Comparison of ENCODE assay signal across 13 cellular contexts in genomic region chr5:54655761-54656160, GRCh38.
"Had no signal": no experiment of that assay in that cellular context is flagged by ENCODE, and none has a peak within 500 bp of the region (broad histone marks: within the 10 kb centered on the region; RNA-seq: fewer than 3 reads in every experiment).

No MANE protein-coding gene starts in this region.

- ATAC-seq: stimulated activated naive B cell treated with anti-CD40 and anti-IgM and Interleukin-4, amounts not matched to agents 10 μg/mL and 1 μg/mL and 100 μg/mL, for 72 hours had no signal

- H3K36me3 Mint-ChIP-seq: stimulated activated naive B cell treated with anti-CD40 and anti-IgM and Interleukin-4, amounts not matched to agents 10 μg/mL and 1 μg/mL and 100 μg/mL, for 72 hours; type B pancreatic cell had no signal

- H3K4me3 Mint-ChIP-seq: activated B cell treated with CpG ODN at 0.5 μM for 24 hours; activated T-helper 1 cell treated with anti-CD3 and anti-CD28 coated beads, Interleukin-12 subunit alpha, Interleukin-12 subunit beta, Interleukin-2, Interleukin-4 antibody, amounts not matched to agents 30 ng/mL and 10 ng/mL and 1 ng/mL, durations not matched to agents 14 hours and 24 hours and 36 hours; stimulated activated naive B cell treated with anti-CD40 and anti-IgM and Interleukin-4, amounts not matched to agents 10 μg/mL and 1 μg/mL and 100 μg/mL, for 72 hours; type B pancreatic cell had no signal

- DNase-seq: activated B cell treated with CpG ODN at 0.5 μM for 24 hours; activated CD4-positive, alpha-beta T cell treated with anti-CD3 and anti-CD28 coated beads, Interleukin-2, amount 50 U/mL, for 1 hour; activated CD8-positive, alpha-beta memory T cell treated with anti-CD3 and anti-CD28 coated beads for 24 hours; activated naive CD4-positive, alpha-beta T cell; effector CD4-positive, alpha-beta T cell; foreskin fibroblast; head of caudate nucleus; stimulated activated naive B cell treated with anti-CD40 and anti-IgM and Interleukin-4, amounts not matched to agents 10 μg/mL and 1 μg/mL and 100 μg/mL, for 72 hours; T-helper 2 cell had no signal

- H3K4me3 ChIP-seq: cardiac muscle cell, lung had no signal

- H3K27me3 Mint-ChIP-seq: activated B cell treated with CpG ODN at 0.5 μM for 24 hours; stimulated activated naive B cell treated with anti-CD40 and anti-IgM and Interleukin-4, amounts not matched to agents 10 μg/mL and 1 μg/mL and 100 μg/mL, for 72 hours; type B pancreatic cell had no signal

- H3K9me3 Mint-ChIP-seq: activated B cell treated with CpG ODN at 0.5 μM for 24 hours; activated T-helper 1 cell treated with anti-CD3 and anti-CD28 coated beads, Interleukin-12 subunit alpha, Interleukin-12 subunit beta, Interleukin-2, Interleukin-4 antibody, amounts not matched to agents 30 ng/mL and 10 ng/mL and 1 ng/mL, durations not matched to agents 14 hours and 24 hours and 36 hours; type B pancreatic cell had no signal

- H3K36me3 ChIP-seq: cardiac muscle cell had no signal

- H3K27me3 ChIP-seq: cardiac muscle cell had no signal

- H3K27ac Mint-ChIP-seq: activated B cell treated with CpG ODN at 0.5 μM for 24 hours; activated T-helper 1 cell treated with anti-CD3 and anti-CD28 coated beads, Interleukin-12 subunit alpha, Interleukin-12 subunit beta, Interleukin-2, Interleukin-4 antibody, amounts not matched to agents 30 ng/mL and 10 ng/mL and 1 ng/mL, durations not matched to agents 14 hours and 24 hours and 36 hours; stimulated activated naive B cell treated with anti-CD40 and anti-IgM and Interleukin-4, amounts not matched to agents 10 μg/mL and 1 μg/mL and 100 μg/mL, for 72 hours; type B pancreatic cell had no signal

- H3K27ac ChIP-seq: cardiac muscle cell had no signal
